Comparison of ENCODE assay signal across 1 cellular context in genomic region chr4:74659576-74660411, GRCh38.
TF ChIP-seq lines count a peak whose summit lies in the region.

No MANE protein-coding gene starts in this region.

TF ChIP-seq in K562, 482 proteins besides CTCF, POLR2A, EP300 and RAD21 (continued from another document and continues in another):
- no peak for TF ChIP-seq ZNF592 (IDR thresholded peaks at IDR 0.05)
- no peak for TF ChIP-seq SAFB2 (IDR thresholded peaks at IDR 0.05; ENCODE audit: borderline replicate concordance, low read depth, low read length, severe bottlenecking)
- TF ChIP-seq, protein P1, sequence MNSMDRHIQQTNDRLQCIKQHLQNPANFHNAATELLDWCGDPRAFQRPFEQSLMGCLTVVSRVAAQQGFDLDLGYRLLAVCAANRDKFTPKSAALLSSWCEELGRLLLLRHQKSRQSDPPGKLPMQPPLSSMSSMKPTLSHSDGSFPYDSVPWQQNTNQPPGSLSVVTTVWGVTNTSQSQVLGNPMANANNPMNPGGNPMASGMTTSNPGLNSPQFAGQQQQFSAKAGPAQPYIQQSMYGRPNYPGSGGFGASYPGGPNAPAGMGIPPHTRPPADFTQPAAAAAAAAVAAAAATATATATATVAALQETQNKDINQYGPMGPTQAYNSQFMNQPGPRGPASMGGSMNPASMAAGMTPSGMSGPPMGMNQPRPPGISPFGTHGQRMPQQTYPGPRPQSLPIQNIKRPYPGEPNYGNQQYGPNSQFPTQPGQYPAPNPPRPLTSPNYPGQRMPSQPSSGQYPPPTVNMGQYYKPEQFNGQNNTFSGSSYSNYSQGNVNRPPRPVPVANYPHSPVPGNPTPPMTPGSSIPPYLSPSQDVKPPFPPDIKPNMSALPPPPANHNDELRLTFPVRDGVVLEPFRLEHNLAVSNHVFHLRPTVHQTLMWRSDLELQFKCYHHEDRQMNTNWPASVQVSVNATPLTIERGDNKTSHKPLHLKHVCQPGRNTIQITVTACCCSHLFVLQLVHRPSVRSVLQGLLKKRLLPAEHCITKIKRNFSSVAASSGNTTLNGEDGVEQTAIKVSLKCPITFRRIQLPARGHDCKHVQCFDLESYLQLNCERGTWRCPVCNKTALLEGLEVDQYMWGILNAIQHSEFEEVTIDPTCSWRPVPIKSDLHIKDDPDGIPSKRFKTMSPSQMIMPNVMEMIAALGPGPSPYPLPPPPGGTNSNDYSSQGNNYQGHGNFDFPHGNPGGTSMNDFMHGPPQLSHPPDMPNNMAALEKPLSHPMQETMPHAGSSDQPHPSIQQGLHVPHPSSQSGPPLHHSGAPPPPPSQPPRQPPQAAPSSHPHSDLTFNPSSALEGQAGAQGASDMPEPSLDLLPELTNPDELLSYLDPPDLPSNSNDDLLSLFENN (IDR thresholded peaks at IDR 0.05; ENCODE audit: low read depth in 2 of 2, low read length in 2 of 2) = no peak
- TF ChIP-seq, protein P2, sequence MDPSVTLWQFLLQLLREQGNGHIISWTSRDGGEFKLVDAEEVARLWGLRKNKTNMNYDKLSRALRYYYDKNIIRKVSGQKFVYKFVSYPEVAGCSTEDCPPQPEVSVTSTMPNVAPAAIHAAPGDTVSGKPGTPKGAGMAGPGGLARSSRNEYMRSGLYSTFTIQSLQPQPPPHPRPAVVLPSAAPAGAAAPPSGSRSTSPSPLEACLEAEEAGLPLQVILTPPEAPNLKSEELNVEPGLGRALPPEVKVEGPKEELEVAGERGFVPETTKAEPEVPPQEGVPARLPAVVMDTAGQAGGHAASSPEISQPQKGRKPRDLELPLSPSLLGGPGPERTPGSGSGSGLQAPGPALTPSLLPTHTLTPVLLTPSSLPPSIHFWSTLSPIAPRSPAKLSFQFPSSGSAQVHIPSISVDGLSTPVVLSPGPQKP (CRISPR knock-in tag; IDR thresholded peaks at IDR 0.05) = no peak
- TF ChIP-seq MEIS2 (IDR thresholded peaks at IDR 0.05; ENCODE audit: partially characterized antibody) = peak; percentile 43
- no peak for TF ChIP-seq GTF2B (IDR thresholded peaks at IDR 0.05; ENCODE audit: extremely low read depth, insufficient read length)
- no peak for TF ChIP-seq RBM17 (IDR thresholded peaks at IDR 0.05; ENCODE audit: borderline replicate concordance, low read depth, low read length)
- TF ChIP-seq ZNF707 (CRISPR knock-in tag; conservative IDR thresholded peaks at IDR 0.05) = no peak
- TF ChIP-seq MCM7 (IDR thresholded peaks at IDR 0.05) = no peak
- TF ChIP-seq, protein P3, sequence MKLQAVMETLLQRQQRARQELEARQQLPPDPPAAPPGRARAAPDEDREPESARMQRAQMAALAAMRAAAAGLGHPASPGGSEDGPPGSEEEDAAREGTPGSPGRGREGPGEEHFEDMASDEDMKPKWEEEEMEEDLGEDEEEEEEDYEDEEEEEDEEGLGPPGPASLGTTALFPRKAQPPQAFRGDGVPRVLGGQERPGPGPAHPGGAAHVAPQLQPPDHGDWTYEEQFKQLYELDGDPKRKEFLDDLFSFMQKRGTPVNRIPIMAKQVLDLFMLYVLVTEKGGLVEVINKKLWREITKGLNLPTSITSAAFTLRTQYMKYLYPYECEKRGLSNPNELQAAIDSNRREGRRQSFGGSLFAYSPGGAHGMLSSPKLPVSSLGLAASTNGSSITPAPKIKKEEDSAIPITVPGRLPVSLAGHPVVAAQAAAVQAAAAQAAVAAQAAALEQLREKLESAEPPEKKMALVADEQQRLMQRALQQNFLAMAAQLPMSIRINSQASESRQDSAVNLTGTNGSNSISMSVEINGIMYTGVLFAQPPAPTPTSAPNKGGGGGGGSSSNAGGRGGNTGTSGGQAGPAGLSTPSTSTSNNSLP (IDR thresholded peaks at IDR 0.05; ENCODE audit: borderline replicate concordance, low read depth, low read length) = 0 out of 2 replicates have a peak, but pooled peaks have one; percentile 9
- no peak for TF ChIP-seq ZNF445 (CRISPR knock-in tag; IDR thresholded peaks at IDR 0.05; ENCODE audit: low read depth)
- no peak for TF ChIP-seq CEBPB (tag; IDR thresholded peaks at IDR 0.05)
- TF ChIP-seq MXD1 (CRISPR knock-in tag; IDR thresholded peaks at IDR 0.05; ENCODE audit: borderline replicate concordance, poor library complexity, severe bottlenecking) = no peak
- no peak for TF ChIP-seq ESRRB (CRISPR knock-in tag; IDR thresholded peaks at IDR 0.05; ENCODE audit: borderline replicate concordance)
- TF ChIP-seq TAF9B (IDR thresholded peaks at IDR 0.05; ENCODE audit: partially characterized antibody) = no peak
- no peak for TF ChIP-seq YBX1 (IDR thresholded peaks at IDR 0.05)
- no peak for TF ChIP-seq POLR2AphosphoS2 (IDR thresholded peaks at IDR 0.05; ENCODE audit: low read length)
- TF ChIP-seq AFF4 (CRISPR knock-in tag; IDR thresholded peaks at IDR 0.05) = no peak
- TF ChIP-seq ZNF740 (CRISPR knock-in tag; IDR thresholded peaks at IDR 0.05) = no peak
- TF ChIP-seq ZNF740 (tag; IDR thresholded peaks at IDR 0.05) = no peak
- TF ChIP-seq BCOR (IDR thresholded peaks at IDR 0.05) = no peak
- TF ChIP-seq ZNF134 (CRISPR knock-in tag; conservative IDR thresholded peaks at IDR 0.05) = no peak
- TF ChIP-seq RBM25 (IDR thresholded peaks at IDR 0.05; ENCODE audit: low read depth, low read length, severe bottlenecking) = no peak
- peak; percentile 73 for TF ChIP-seq NFE2 (IDR thresholded peaks at IDR 0.05; ENCODE audit: low read depth)
- no peak for TF ChIP-seq CHCHD3 (CRISPR knock-in tag; IDR thresholded peaks at IDR 0.05)
- no peak for TF ChIP-seq SLC30A9 (CRISPR knock-in tag; IDR thresholded peaks at IDR 0.05)
- TF ChIP-seq, protein P4, sequence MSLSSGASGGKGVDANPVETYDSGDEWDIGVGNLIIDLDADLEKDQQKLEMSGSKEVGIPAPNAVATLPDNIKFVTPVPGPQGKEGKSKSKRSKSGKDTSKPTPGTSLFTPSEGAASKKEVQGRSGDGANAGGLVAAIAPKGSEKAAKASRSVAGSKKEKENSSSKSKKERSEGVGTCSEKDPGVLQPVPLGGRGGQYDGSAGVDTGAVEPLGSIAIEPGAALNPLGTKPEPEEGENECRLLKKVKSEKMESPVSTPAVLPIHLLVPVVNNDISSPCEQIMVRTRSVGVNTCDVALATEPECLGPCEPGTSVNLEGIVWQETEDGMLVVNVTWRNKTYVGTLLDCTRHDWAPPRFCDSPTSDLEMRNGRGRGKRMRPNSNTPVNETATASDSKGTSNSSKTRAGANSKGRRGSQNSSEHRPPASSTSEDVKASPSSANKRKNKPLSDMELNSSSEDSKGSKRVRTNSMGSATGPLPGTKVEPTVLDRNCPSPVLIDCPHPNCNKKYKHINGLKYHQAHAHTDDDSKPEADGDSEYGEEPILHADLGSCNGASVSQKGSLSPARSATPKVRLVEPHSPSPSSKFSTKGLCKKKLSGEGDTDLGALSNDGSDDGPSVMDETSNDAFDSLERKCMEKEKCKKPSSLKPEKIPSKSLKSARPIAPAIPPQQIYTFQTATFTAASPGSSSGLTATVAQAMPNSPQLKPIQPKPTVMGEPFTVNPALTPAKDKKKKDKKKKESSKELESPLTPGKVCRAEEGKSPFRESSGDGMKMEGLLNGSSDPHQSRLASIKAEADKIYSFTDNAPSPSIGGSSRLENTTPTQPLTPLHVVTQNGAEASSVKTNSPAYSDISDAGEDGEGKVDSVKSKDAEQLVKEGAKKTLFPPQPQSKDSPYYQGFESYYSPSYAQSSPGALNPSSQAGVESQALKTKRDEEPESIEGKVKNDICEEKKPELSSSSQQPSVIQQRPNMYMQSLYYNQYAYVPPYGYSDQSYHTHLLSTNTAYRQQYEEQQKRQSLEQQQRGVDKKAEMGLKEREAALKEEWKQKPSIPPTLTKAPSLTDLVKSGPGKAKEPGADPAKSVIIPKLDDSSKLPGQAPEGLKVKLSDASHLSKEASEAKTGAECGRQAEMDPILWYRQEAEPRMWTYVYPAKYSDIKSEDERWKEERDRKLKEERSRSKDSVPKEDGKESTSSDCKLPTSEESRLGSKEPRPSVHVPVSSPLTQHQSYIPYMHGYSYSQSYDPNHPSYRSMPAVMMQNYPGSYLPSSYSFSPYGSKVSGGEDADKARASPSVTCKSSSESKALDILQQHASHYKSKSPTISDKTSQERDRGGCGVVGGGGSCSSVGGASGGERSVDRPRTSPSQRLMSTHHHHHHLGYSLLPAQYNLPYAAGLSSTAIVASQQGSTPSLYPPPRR (CRISPR knock-in tag; IDR thresholded peaks at IDR 0.05; ENCODE audit: borderline replicate concordance) = no peak
- TF ChIP-seq, protein P5, sequence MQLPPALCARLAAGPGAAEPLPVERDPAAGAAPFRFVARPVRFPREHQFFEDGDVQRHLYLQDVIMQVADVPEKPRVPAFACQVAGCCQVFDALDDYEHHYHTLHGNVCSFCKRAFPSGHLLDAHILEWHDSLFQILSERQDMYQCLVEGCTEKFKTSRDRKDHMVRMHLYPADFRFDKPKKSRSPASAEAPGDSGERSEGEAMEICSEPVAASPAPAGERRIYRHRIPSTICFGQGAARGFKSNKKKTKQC (CRISPR knock-in tag; IDR thresholded peaks at IDR 0.05) = no peak
- TF ChIP-seq BDP1 (IDR thresholded peaks at IDR 0.05; ENCODE audit: insufficient read depth, insufficient read length) = no peak
- TF ChIP-seq FOSL1 (tag; conservative IDR thresholded peaks at IDR 0.05) = peak; percentile 98
- no peak for TF ChIP-seq ZNF717 (CRISPR knock-in tag; IDR thresholded peaks at IDR 0.05)
- peak; percentile 84 for TF ChIP-seq JUN (IDR thresholded peaks at IDR 0.05; ENCODE audit: borderline replicate concordance, low read depth, low read length)
- TF ChIP-seq JUN (CRISPR knock-in tag; IDR thresholded peaks at IDR 0.05; ENCODE audit: borderline replicate concordance) = no peak
- no peak for TF ChIP-seq ZNF764 (CRISPR knock-in tag; IDR thresholded peaks at IDR 0.05; ENCODE audit: low read depth)
- no peak for TF ChIP-seq TOE1 (IDR thresholded peaks at IDR 0.05; ENCODE audit: borderline replicate concordance)
- no peak for TF ChIP-seq TOE1 (CRISPR knock-in tag; IDR thresholded peaks at IDR 0.05; ENCODE audit: borderline replicate concordance, low read depth)
- no peak for TF ChIP-seq CBX1 (IDR thresholded peaks at IDR 0.05; ENCODE audit: low read depth)
- no peak for TF ChIP-seq KHSRP (IDR thresholded peaks at IDR 0.05)
- TF ChIP-seq SMC3 (conservative IDR thresholded peaks at IDR 0.05; ENCODE audit: insufficient read depth, low read depth, low read length) = no peak
